8 cellular contexts compared by ENCODE assay signal in the genomic region with DNA sequence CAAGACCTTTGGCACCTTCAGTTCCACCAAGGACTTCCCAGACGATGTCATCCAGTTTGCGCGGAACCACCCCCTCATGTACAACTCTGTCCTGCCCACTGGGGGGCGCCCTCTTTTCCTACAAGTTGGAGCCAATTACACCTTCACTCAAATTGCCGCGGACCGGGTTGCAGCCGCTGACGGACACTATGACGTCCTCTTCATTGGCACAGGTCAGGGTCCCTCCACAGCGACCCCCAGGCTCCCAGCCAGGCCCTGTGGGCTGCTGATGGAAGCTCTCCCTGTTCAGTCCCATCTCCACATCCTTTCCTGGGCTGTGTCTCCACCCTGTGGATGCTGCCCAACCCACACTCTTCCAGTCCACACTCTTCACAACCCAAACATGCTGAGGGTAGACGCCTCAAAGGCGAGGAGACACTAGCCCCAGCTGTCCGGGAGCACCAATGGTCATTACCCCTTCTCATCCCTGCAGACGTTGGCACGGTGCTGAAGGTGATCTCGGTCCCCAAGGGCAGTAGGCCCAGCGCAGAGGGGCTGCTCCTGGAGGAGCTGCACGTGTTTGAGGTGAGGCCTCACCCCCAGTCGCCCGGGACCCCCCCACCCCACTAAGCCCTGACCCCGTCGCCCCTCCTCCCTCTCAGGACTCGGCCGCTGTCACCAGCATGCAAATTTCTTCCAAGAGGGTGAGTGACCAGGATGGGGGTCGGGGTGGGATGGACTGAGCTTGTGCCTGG. TPM values are rescaled to one million over a fixed set of nuclear protein-coding genes. Genes with fewer than 3 reads are reported as not detected.
DNase-seq lines count a peak whose midpoint lies in the region; ATAC-seq and TF ChIP-seq lines count a peak whose summit lies in the region.

No MANE protein-coding gene starts in this region.

- peak overlapping the region in 6 of 8 donors; percentile 38 to 82 (median 78) for H3K27ac Mint-ChIP-seq in CD8-positive, alpha-beta memory T cell
- H3K27ac Mint-ChIP-seq in activated naive CD8-positive, alpha-beta T cell, result no peak overlapping the region

- H3K36me3 Mint-ChIP-seq in CD8-positive, alpha-beta memory T cell, result no peaks in the 10 kb centered on the region
- no peaks in the 10 kb centered on the region for H3K36me3 Mint-ChIP-seq in activated naive CD8-positive, alpha-beta T cell

- peaks cover 28% of the 10 kb centered on the region for H3K27me3 ChIP-seq in CD8-positive, alpha-beta memory T cell (ENCODE audit: insufficient read depth, low read length, poor library complexity, severe bottlenecking)
- H3K27me3 ChIP-seq in HUES48 (ENCODE audit: control insufficient read depth, insufficient read depth, low read length), result peaks cover 47% of the 10 kb centered on the region
- H3K27me3 ChIP-seq in left ventricle myocardium inferior (ENCODE audit: low read depth), result peaks cover 31% of the 10 kb centered on the region

- H3K9ac ChIP-seq in HUES48 (ENCODE audit: low read depth, low read length), result no peak overlapping the region

- DNase-seq in CD8-positive, alpha-beta memory T cell, result peak; percentile 55 to 81 (median 65)
- DNase-seq in SKM-1 treated with dmso at 0.1 percent for 144 hours (lab: John Stamatoyannopoulos, UW; ENCODE audit: unreplicated experiment), result peak; percentile 32
- DNase-seq in left ventricle myocardium inferior, result peak; percentile 63
- peak; percentile 68 for DNase-seq in stimulated activated CD4-positive, alpha-beta T cell treated with anti-CD3 and anti-CD28 coated beads, Interleukin-12 subunit alpha, Interleukin-12 subunit beta, amount 100 ng/mL, for 4 hours
- DNase-seq in dedifferentiated amniotic fluid mesenchymal stem cell (ENCODE audit: extremely low spot score), result no peak

- intact Hi-C loops in left ventricle myocardium inferior (cut with micrococcal nuclease), result loop anchor here (5.0 to 10.0 kb wide), 2 partner anchors 47 to 80 kb away; partner anchors contain the start of gene GNAT1

- no peaks in the 10 kb centered on the region for H3K36me3 ChIP-seq in CD8-positive, alpha-beta memory T cell (ENCODE audit: insufficient read depth, low read length)
- H3K36me3 ChIP-seq in HUES48 (ENCODE audit: control insufficient read depth, insufficient read depth, low read length) (no peaks in the 10 kb centered on the region), left ventricle myocardium inferior (no peaks in the 10 kb centered on the region)

- POLR2A ChIA-PET in CD8-positive, alpha-beta memory T cell (lab: Charles Lee), result no interaction called here

- H3K9me3 ChIP-seq in CD8-positive, alpha-beta memory T cell (ENCODE audit: low read length), result no peaks in the 10 kb centered on the region
- no peaks in the 10 kb centered on the region for H3K9me3 ChIP-seq in HUES48 (ENCODE audit: control insufficient read depth, insufficient read depth, low read length)
- H3K9me3 ChIP-seq in left ventricle myocardium inferior (replicated peaks), result no peaks in the 10 kb centered on the region

- ATAC-seq in HG02981 (IDR thresholded peaks at IDR 0.05; ENCODE audit: unreplicated experiment), result no peak

- peaks cover 28 to 34% of the 10 kb centered on the region in 2 donors for H3K27me3 Mint-ChIP-seq in CD8-positive, alpha-beta memory T cell
- H3K27me3 Mint-ChIP-seq in activated naive CD8-positive, alpha-beta T cell, result peaks cover 13% of the 10 kb centered on the region

- peak overlapping the region; percentile 15 to 67 (median 54) for H3K4me3 Mint-ChIP-seq in CD8-positive, alpha-beta memory T cell
- H3K4me3 Mint-ChIP-seq in activated naive CD8-positive, alpha-beta T cell, result peak overlapping the region; percentile 60

- TF ChIP-seq CTCF in left ventricle myocardium inferior (IDR thresholded peaks at IDR 0.05; ENCODE audit: borderline replicate concordance), result peak; percentile 78

- peaks cover 23 to 32% (median 24%) of the 10 kb centered on the region in 3 donors for H3K4me1 Mint-ChIP-seq in CD8-positive, alpha-beta memory T cell
- peaks cover 21% of the 10 kb centered on the region for H3K4me1 Mint-ChIP-seq in activated naive CD8-positive, alpha-beta T cell (ENCODE audit: low read depth)

- H3K9me3 Mint-ChIP-seq in CD8-positive, alpha-beta memory T cell, result no peaks in the 10 kb centered on the region
- no peaks in the 10 kb centered on the region for H3K9me3 Mint-ChIP-seq in activated naive CD8-positive, alpha-beta T cell (ENCODE audit: low read depth)

- no peak overlapping the region for H3K4me3 ChIP-seq in CD8-positive, alpha-beta memory T cell (ENCODE audit: low read length)
- peak overlapping the region; percentile 62; the same call in 1 of the 2 replicates for H3K4me3 ChIP-seq in HUES48 (ENCODE audit: low read depth, low read length)
- peak overlapping the region; percentile 55 for H3K4me3 ChIP-seq in left ventricle myocardium inferior

- H3K4me1 ChIP-seq in CD8-positive, alpha-beta memory T cell (ENCODE audit: insufficient read depth, low read length), result peaks cover 28% of the 10 kb centered on the region
- peaks cover 5% of the 10 kb centered on the region; the same call in 1 of the 2 replicates for H3K4me1 ChIP-seq in HUES48 (ENCODE audit: control insufficient read depth, insufficient read depth, low read length)
- H3K4me1 ChIP-seq in left ventricle myocardium inferior, result peaks cover 57% of the 10 kb centered on the region

- CTCF ChIA-PET in CD8-positive, alpha-beta memory T cell (lab: Charles Lee), result interaction anchor here (0.7 to 7.2 kb wide), 14 partner anchors 10 to 80 kb away, joined by 3 to 86 read pairs (median 4); partner anchors contain the start of genes HYAL3 and NAA80

- H3K27ac ChIP-seq in CD8-positive, alpha-beta memory T cell (ENCODE audit: low read depth, low read length), result no peak overlapping the region
- H3K27ac ChIP-seq in HUES48 (ENCODE audit: low read depth, low read length) (no peak overlapping the region), left ventricle myocardium inferior (replicated peaks) (no peak overlapping the region)

RNA-seq across cellular contexts. Expression of gene LSMEM2, which starts 4.3 kb away (rescaled TPM):
- total RNA-seq in CD8-positive, alpha-beta memory T cell, result not detected
- not detected for polyA plus RNA-seq in CD8-positive, alpha-beta memory T cell
- total RNA-seq in left ventricle myocardium inferior, result 27.7 TPM

RNA-seq across cellular contexts. Expression of gene SEMA3B, which starts 5.6 kb away (rescaled TPM):
- total RNA-seq in CD8-positive, alpha-beta memory T cell, result under 1 TPM in 1 of 2 experiments, not detected in 1; 0.22 TPM
- not detected for polyA plus RNA-seq in CD8-positive, alpha-beta memory T cell
- 23.2 TPM for total RNA-seq in left ventricle myocardium inferior

RNA-seq across cellular contexts. Expression of gene IFRD2, which starts 17.7 kb away (rescaled TPM):
- 100 to 1,000 TPM; 191 to 192 TPM for total RNA-seq in CD8-positive, alpha-beta memory T cell
- 66.8 TPM for polyA plus RNA-seq in CD8-positive, alpha-beta memory T cell
- 54.9 TPM for total RNA-seq in left ventricle myocardium inferior

RNA-seq across cellular contexts. Expression of gene HYAL3, which starts 24.7 kb away (rescaled TPM):
- 1 to 10 TPM; 7.7 to 8.4 TPM for total RNA-seq in CD8-positive, alpha-beta memory T cell
- 3.6 TPM for polyA plus RNA-seq in CD8-positive, alpha-beta memory T cell
- total RNA-seq in left ventricle myocardium inferior, result 1.2 TPM

RNA-seq across cellular contexts. Expression of gene NAA80, which starts 24.7 kb away (rescaled TPM):
- 10 to 100 TPM; 17.3 to 18.3 TPM for total RNA-seq in CD8-positive, alpha-beta memory T cell
- polyA plus RNA-seq in CD8-positive, alpha-beta memory T cell, result 19.3 TPM
- total RNA-seq in left ventricle myocardium inferior, result 5.3 TPM

Comparison
In these comparisons a context has a peak if more than half of its experiments do, and no peak if none do; other contexts are left out.
1. RNA of gene LSMEM2, which starts 4.3 kb away (total RNA-seq): 27.7 TPM in left ventricle myocardium inferior (single experiment); not detected in CD8-positive, alpha-beta memory T cell; every median in the first group is over 10 times any median in the second.
2. RNA of gene SEMA3B, which starts 5.6 kb away (total RNA-seq): 23.2 TPM in left ventricle myocardium inferior (single experiment); 0.22 TPM in CD8-positive, alpha-beta memory T cell; every median in the first group is over 10 times any median in the second.